ENCODE assay signal across 8 cellular contexts in genomic region chr5:43515678-43516048, GRCh38. TPM values are rescaled to one million over a fixed set of nuclear protein-coding genes. Genes with fewer than 3 reads are reported as not detected.
DNase-seq lines count a peak whose midpoint lies in the region; ATAC-seq and TF ChIP-seq lines count a peak whose summit lies in the region.

No MANE protein-coding gene starts in this region.

- POLR2A ChIA-PET in activated CD8-positive, alpha-beta T cell treated with anti-CD3 and anti-CD28 coated beads for 36 hours (lab: Charles Lee): interaction anchor here (0.9 to 1.3 kb wide), 4 partner anchors 28 to 395 kb away, joined by 3 to 13 read pairs (median 3); partner anchors contain the start of genes TMEM267 and ZNF131

- H3K36me3 Mint-ChIP-seq in T-helper 1 cell treated with Interleukin-12 subunit alpha and Interleukin-12 subunit beta and Interleukin-4 antibody, amounts not matched to agents 30 μg/mL and 1 μg/mL, for 36 hours (ENCODE audit: low read depth): peaks cover 9% of the 10 kb centered on the region
- H3K36me3 Mint-ChIP-seq in activated CD8-positive, alpha-beta T cell treated with anti-CD3 and anti-CD28 coated beads for 36 hours (ENCODE audit: low read depth): peaks cover 16% of the 10 kb centered on the region
- peaks cover 0 to 6% (median 0%) of the 10 kb centered on the region in 3 donors for H3K36me3 Mint-ChIP-seq in immature natural killer cell

- H3K27ac ChIP-seq in temporal lobe (ENCODE audit: low read depth, low read length): peak overlapping the region; percentile 52

- peaks cover 30% of the 10 kb centered on the region for H3K4me1 Mint-ChIP-seq in T-helper 1 cell treated with Interleukin-12 subunit alpha and Interleukin-12 subunit beta and Interleukin-4 antibody, amounts not matched to agents 30 μg/mL and 1 μg/mL, for 36 hours (ENCODE audit: low read depth)
- peaks cover 25% of the 10 kb centered on the region for H3K4me1 Mint-ChIP-seq in activated CD8-positive, alpha-beta T cell treated with anti-CD3 and anti-CD28 coated beads for 36 hours (ENCODE audit: low read depth)
- H3K4me1 Mint-ChIP-seq in immature natural killer cell: peaks cover 25 to 34% of the 10 kb centered on the region in 2 donors

- H3K9me3 Mint-ChIP-seq in T-helper 1 cell treated with Interleukin-12 subunit alpha and Interleukin-12 subunit beta and Interleukin-4 antibody, amounts not matched to agents 30 μg/mL and 1 μg/mL, for 36 hours: no peaks in the 10 kb centered on the region
- H3K9me3 Mint-ChIP-seq in activated CD8-positive, alpha-beta T cell treated with anti-CD3 and anti-CD28 coated beads for 36 hours: no peaks in the 10 kb centered on the region
- no peaks in the 10 kb centered on the region for H3K9me3 Mint-ChIP-seq in immature natural killer cell

- DNase-seq in T-helper 1 cell (no peak), immature natural killer cell (no peak), HCEC 1CT (no peak), NCI-H2029 treated with DMSO at 0.1 percent for 48 hours (lab: John Stamatoyannopoulos, UW) (no peak)
- DNase-seq in activated CD8-positive, alpha-beta T cell treated with anti-CD3 and anti-CD28 coated beads for 36 hours: no peak

- intact Hi-C loops in activated CD8-positive, alpha-beta T cell treated with anti-CD3 and anti-CD28 coated beads for 36 hours (cut with micrococcal nuclease): no loop called here

- ATAC-seq in activated CD8-positive, alpha-beta T cell treated with anti-CD3 and anti-CD28 coated beads for 36 hours: no peak
- ATAC-seq in HG02642 (IDR thresholded peaks at IDR 0.05; ENCODE audit: poor library complexity, unreplicated experiment): no peak

- H3K27me3 Mint-ChIP-seq in T-helper 1 cell treated with Interleukin-12 subunit alpha and Interleukin-12 subunit beta and Interleukin-4 antibody, amounts not matched to agents 30 μg/mL and 1 μg/mL, for 36 hours (ENCODE audit: low read depth): no peaks in the 10 kb centered on the region
- H3K27me3 Mint-ChIP-seq in activated CD8-positive, alpha-beta T cell treated with anti-CD3 and anti-CD28 coated beads for 36 hours: no peaks in the 10 kb centered on the region
- H3K27me3 Mint-ChIP-seq in immature natural killer cell (ENCODE audit: low read depth in 3 of 3): peaks cover 0 to 13% (median 0%) of the 10 kb centered on the region in 3 donors

- H3K4me3 Mint-ChIP-seq in T-helper 1 cell treated with Interleukin-12 subunit alpha and Interleukin-12 subunit beta and Interleukin-4 antibody, amounts not matched to agents 30 μg/mL and 1 μg/mL, for 36 hours: peak overlapping the region; percentile 90
- H3K4me3 Mint-ChIP-seq in activated CD8-positive, alpha-beta T cell treated with anti-CD3 and anti-CD28 coated beads for 36 hours: peak overlapping the region; percentile 85
- peak overlapping the region; percentile 91 to 95 (median 93) for H3K4me3 Mint-ChIP-seq in immature natural killer cell

- no peak for TF ChIP-seq CTCF in activated CD8-positive, alpha-beta T cell treated with anti-CD3 and anti-CD28 coated beads for 36 hours (IDR thresholded peaks at IDR 0.05)

- H3K27ac Mint-ChIP-seq in T-helper 1 cell treated with Interleukin-12 subunit alpha and Interleukin-12 subunit beta and Interleukin-4 antibody, amounts not matched to agents 30 μg/mL and 1 μg/mL, for 36 hours: peak overlapping the region; percentile 97
- peak overlapping the region; percentile 97 for H3K27ac Mint-ChIP-seq in activated CD8-positive, alpha-beta T cell treated with anti-CD3 and anti-CD28 coated beads for 36 hours
- peak overlapping the region; percentile 90 to 96 (median 94) for H3K27ac Mint-ChIP-seq in immature natural killer cell

- CTCF ChIA-PET in activated CD8-positive, alpha-beta T cell treated with anti-CD3 and anti-CD28 coated beads for 36 hours (lab: Charles Lee): interaction anchor here (1.1 to 2.7 kb wide), 2 partner anchors 31 to 34 kb away, joined by 3 to 18 read pairs; partner anchors contain the start of gene TMEM267

RNA-seq across cellular contexts. Expression of gene C5orf34, which starts 0.7 kb away (rescaled TPM):
- 10 to 100 TPM in 1 of 2 experiments, 1 to 10 TPM in 1; 9.1 to 10.5 TPM for total RNA-seq in activated CD8-positive, alpha-beta T cell treated with anti-CD3 and anti-CD28 coated beads for 36 hours
- polyA plus RNA-seq in immature natural killer cell: 1 to 10 TPM; 1.3 to 3.3 (median 1.5) TPM
- 2.5 TPM for total RNA-seq in temporal lobe

RNA-seq across cellular contexts. Expression of gene TMEM267, which starts 32.0 kb away (rescaled TPM):
- total RNA-seq in activated CD8-positive, alpha-beta T cell treated with anti-CD3 and anti-CD28 coated beads for 36 hours: 10 to 100 TPM; 14.4 to 20.0 TPM
- polyA plus RNA-seq in immature natural killer cell: 10 to 100 TPM; 17.7 to 20.2 (median 19.6) TPM
- 11.6 TPM for total RNA-seq in temporal lobe

RNA-seq across cellular contexts. Expression of gene PAIP1, which starts 41.2 kb away (rescaled TPM):
- 10 to 100 TPM; 43.6 to 44.6 TPM for total RNA-seq in activated CD8-positive, alpha-beta T cell treated with anti-CD3 and anti-CD28 coated beads for 36 hours
- polyA plus RNA-seq in immature natural killer cell: 10 to 100 TPM; 28.4 to 30.3 (median 29.4) TPM
- total RNA-seq in temporal lobe: 162 TPM
